8 cellular contexts compared by ENCODE assay signal in genomic region chr13:45119990-45120864, GRCh38. TPM values are rescaled to one million over a fixed set of nuclear protein-coding genes. Genes with fewer than 3 reads are reported as not detected.
DNase-seq lines count a peak whose midpoint lies in the region; ATAC-seq, FAIRE-seq and TF ChIP-seq lines count a peak whose summit lies in the region.

Gene GTF2F2, plus strand, starts transcription at chr13:45120510. Its CDS starts 146 bp downstream, at chr13:45120656.

- H3K4me1 ChIP-seq in astrocyte (ENCODE audit: insufficient read depth, low read length) (peaks cover 7% of the 10 kb centered on the region), hepatocyte (ENCODE audit: insufficient read depth) (peaks cover 7% of the 10 kb centered on the region), aorta (ENCODE audit: control insufficient read depth in 1 of 2, insufficient read depth in 2 of 2, low read length in 2 of 2) (peaks cover 0 to 8% of the 10 kb centered on the region in 2 donors)

- H3K27ac ChIP-seq in astrocyte (ENCODE audit: low read depth, low read length): peak within 1 kb of the TSS; percentile 93
- H3K27ac ChIP-seq in hepatocyte: peak within 1 kb of the TSS; percentile 93
- H3K27ac ChIP-seq in aorta (ENCODE audit: low read depth in 1 of 2, low read length in 2 of 2): peak within 1 kb of the TSS; percentile 28 to 85

- peaks cover 4% of the 10 kb centered on the region for H3K36me3 Mint-ChIP-seq in T-helper 2 cell treated with Interferon-gamma antibody and Interleukin-4, amounts not matched to agents 5 μg/mL and 100 μg/mL, for 36 hours (ENCODE audit: low read depth)
- H3K36me3 Mint-ChIP-seq in astrocyte (ENCODE audit: low read depth, unreplicated experiment): no peaks in the 10 kb centered on the region

- H3K4me2 ChIP-seq in astrocyte (ENCODE audit: low read length) (peak within 1 kb of the TSS; percentile 99), hepatocyte (peak within 1 kb of the TSS; percentile 87)

- H3K27ac Mint-ChIP-seq in T-helper 2 cell treated with Interferon-gamma antibody and Interleukin-4, amounts not matched to agents 5 μg/mL and 100 μg/mL, for 36 hours: no peak within 1 kb of the TSS
- H3K27ac Mint-ChIP-seq in astrocyte (ENCODE audit: unreplicated experiment): no peak within 1 kb of the TSS

- intact Hi-C loops in aorta (cut with DNase I): no loop called here

- no peaks in the 10 kb centered on the region for H3K9me2 ChIP-seq in hepatocyte (replicated peaks; ENCODE audit: insufficient read depth)

- TF ChIP-seq CTCF in astrocyte (IDR thresholded peaks at IDR 0.05; ENCODE audit: insufficient read depth, low read depth, low read length) (no peak), hepatocyte (IDR thresholded peaks at IDR 0.05; ENCODE audit: poor library complexity) (no peak)

- peak; percentile 71 for DNase-seq in NCI-H2029 (lab: John Stamatoyannopoulos, UW)
- peak; percentile 86 for DNase-seq in T-helper 2 cell treated with Interferon-gamma antibody and Interleukin-4, amounts not matched to agents 5 μg/mL and 100 μg/mL, for 36 hours (ENCODE audit: low spot score)
- DNase-seq in astrocyte (ENCODE audit: low read depth): peak; percentile 84
- peak; percentile 95 for DNase-seq in hepatocyte (ENCODE audit: low spot score)
- DNase-seq in renal cortical epithelial cell (ENCODE audit: low read depth): peak; percentile 78
- DNase-seq in aorta: peak; percentile 94 to 96

- no peaks in the 10 kb centered on the region for H3K9me3 Mint-ChIP-seq in T-helper 2 cell treated with Interferon-gamma antibody and Interleukin-4, amounts not matched to agents 5 μg/mL and 100 μg/mL, for 36 hours
- H3K9me3 Mint-ChIP-seq in astrocyte (ENCODE audit: unreplicated experiment): no peaks in the 10 kb centered on the region

- H3K4me1 Mint-ChIP-seq in T-helper 2 cell treated with Interferon-gamma antibody and Interleukin-4, amounts not matched to agents 5 μg/mL and 100 μg/mL, for 36 hours (ENCODE audit: low read depth): peaks cover 3% of the 10 kb centered on the region
- no peaks in the 10 kb centered on the region for H3K4me1 Mint-ChIP-seq in astrocyte (ENCODE audit: low read depth, unreplicated experiment)

- H3K79me2 ChIP-seq in astrocyte (ENCODE audit: insufficient read depth, low read length) (peaks cover 51% of the 10 kb centered on the region), hepatocyte (peaks cover 43% of the 10 kb centered on the region)

- WGBS in hepatocyte (ENCODE audit: low lambda C conversion rate, missing lambda C conversion rate): 2% methylated on average over 53 of the region's 53 CpGs
- 1% methylated on average over 53 of the region's 53 CpGs for WGBS in aorta, 2 donors

- H3K4me3 Mint-ChIP-seq in T-helper 2 cell treated with Interferon-gamma antibody and Interleukin-4, amounts not matched to agents 5 μg/mL and 100 μg/mL, for 36 hours: no peak within 1 kb of the TSS
- H3K4me3 Mint-ChIP-seq in astrocyte (ENCODE audit: unreplicated experiment): no peak within 1 kb of the TSS

- H3K27me3 Mint-ChIP-seq in T-helper 2 cell treated with Interferon-gamma antibody and Interleukin-4, amounts not matched to agents 5 μg/mL and 100 μg/mL, for 36 hours (ENCODE audit: low read depth): no peaks in the 10 kb centered on the region
- H3K27me3 Mint-ChIP-seq in astrocyte (ENCODE audit: low read depth, unreplicated experiment): no peaks in the 10 kb centered on the region

- no peaks in the 10 kb centered on the region for H3K36me3 ChIP-seq in astrocyte (ENCODE audit: insufficient read depth, low read length)
- H3K36me3 ChIP-seq in hepatocyte (replicated peaks; ENCODE audit: insufficient read depth, low read depth): no peaks in the 10 kb centered on the region
- H3K36me3 ChIP-seq in aorta (ENCODE audit: control insufficient read depth in 1 of 2, insufficient read depth in 2 of 2, low read length in 1 of 2): no peaks in the 10 kb centered on the region

- peak; percentile 82 for ATAC-seq in GM18498 (IDR thresholded peaks at IDR 0.05; ENCODE audit: unreplicated experiment)
- ATAC-seq in HG02938 (IDR thresholded peaks at IDR 0.05; ENCODE audit: unreplicated experiment): peak; percentile 70
- ATAC-seq in aorta (ENCODE audit: low FRiP score): peak; percentile 97

- H2AFZ ChIP-seq in astrocyte (ENCODE audit: low read depth, low read length) (peak within 1 kb of the TSS; percentile 86), hepatocyte (peak within 1 kb of the TSS; percentile 82)

- H3K9ac ChIP-seq in astrocyte (ENCODE audit: low read length): peak within 1 kb of the TSS; percentile 97

- no peaks in the 10 kb centered on the region for H3K27me3 ChIP-seq in astrocyte (ENCODE audit: insufficient read depth, low read length)
- no peaks in the 10 kb centered on the region for H3K27me3 ChIP-seq in hepatocyte
- H3K27me3 ChIP-seq in aorta (ENCODE audit: control insufficient read depth in 1 of 2, insufficient read depth in 2 of 2, low read length in 1 of 2): no peaks in the 10 kb centered on the region

- no peaks in the 10 kb centered on the region for H3K9me3 ChIP-seq in astrocyte (ENCODE audit: insufficient read depth, low read depth, low read length)
- H3K9me3 ChIP-seq in hepatocyte (ENCODE audit: low read depth): no peaks in the 10 kb centered on the region
- H3K9me3 ChIP-seq in aorta (ENCODE audit: control insufficient read depth, low read length): no peaks in the 10 kb centered on the region

- FAIRE-seq in astrocyte (lab: Jason Lieb, UNC): peak; percentile 45

- H3K4me3 ChIP-seq in astrocyte (ENCODE audit: insufficient read depth, low read depth, low read length) (peak within 1 kb of the TSS; percentile 98), hepatocyte (peak within 1 kb of the TSS; percentile 61), aorta (ENCODE audit: low read length in 2 of 2) (peak within 1 kb of the TSS; percentile 96 to 98)

- peaks cover 26% of the 10 kb centered on the region for H4K20me1 ChIP-seq in astrocyte (ENCODE audit: insufficient read depth, low read length)
- no peaks in the 10 kb centered on the region for H4K20me1 ChIP-seq in hepatocyte (ENCODE audit: insufficient read depth, poor library complexity, severe bottlenecking)

RNA-seq across cellular contexts. Expression of gene GTF2F2, which starts in this region (rescaled TPM):
- total RNA-seq in astrocyte: 24.5 and 27.8 TPM in 2 replicates
- total RNA-seq in hepatocyte: 25.7 and 25.8 TPM in 2 replicates
- polyA plus RNA-seq in hepatocyte: 23.1 and 26.7 TPM in 2 replicates
- 60.1 and 65.6 TPM in 2 replicates for total RNA-seq in renal cortical epithelial cell
- total RNA-seq in aorta: 10 to 100 TPM; 11.5 to 13.3 TPM
- 10 to 100 TPM; 10.5 to 16.5 TPM for polyA plus RNA-seq in aorta

Comparison
In these comparisons a context has a peak if more than half of its experiments do, and no peak if none do; other contexts are left out.
1. Peak in every context shown above with its lines: DNase-seq, ATAC-seq, H3K4me3 ChIP-seq and H3K27ac ChIP-seq.